Comparison of ENCODE assay signal across 15 cellular contexts in the genomic region with DNA sequence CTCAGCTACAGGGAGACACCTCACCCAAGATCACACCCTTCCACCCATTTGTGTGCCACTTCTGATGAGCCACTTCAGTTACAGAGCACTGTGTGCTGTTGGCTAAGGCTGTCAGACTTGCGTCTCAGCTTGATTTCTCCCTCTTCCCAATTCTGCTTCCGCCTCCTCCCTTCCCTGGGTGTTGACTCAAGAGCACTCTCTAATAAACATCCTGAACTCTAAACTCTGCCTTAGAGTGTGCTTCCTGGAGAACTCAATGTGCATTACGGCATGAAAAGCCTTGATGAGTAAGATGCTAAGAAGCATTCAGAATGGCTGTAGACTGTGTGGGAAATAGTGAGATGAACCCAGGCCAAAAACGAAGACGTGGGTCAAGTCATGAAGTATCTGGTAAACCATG. TPM values are rescaled to one million over a fixed set of nuclear protein-coding genes. Genes with fewer than 3 reads are reported as not detected.
DNase-seq lines count a peak whose midpoint lies in the region; ATAC-seq and TF ChIP-seq lines count a peak whose summit lies in the region.
"Had no signal": no experiment of that assay in that cellular context is flagged by ENCODE, and none has a peak within 500 bp of the region (broad histone marks: within the 10 kb centered on the region; RNA-seq: fewer than 3 reads in every experiment).

No MANE protein-coding gene starts in this region.

- 56% methylated on average over 4 of the region's 5 CpGs for WGBS in mammary epithelial cell (ENCODE audit: low coverage, missing lambda C conversion rate)
- 78 to 87% (median 82%) methylated on average over 5 of the region's 5 CpGs for WGBS in adrenal gland, 4 donors

- peak; percentile 78 to 86 for ATAC-seq in lower lobe of right lung
- no peak for ATAC-seq in GM21576 (IDR thresholded peaks at IDR 0.05; ENCODE audit: unreplicated experiment)

- peaks cover 23% of the 10 kb centered on the region for H3K4me1 ChIP-seq in CD4-positive, alpha-beta memory T cell (ENCODE audit: insufficient read depth, low read length)
- peaks cover 14% of the 10 kb centered on the region for H3K4me1 ChIP-seq in lower lobe of right lung
- H3K4me1 ChIP-seq in mammary epithelial cell (ENCODE audit: insufficient read depth, low read length): peaks cover 5% of the 10 kb centered on the region
- no peaks in the 10 kb centered on the region for H3K4me1 ChIP-seq in adrenal gland (replicated peaks in 1 of 2)

- H3K9me3 ChIP-seq in CD4-positive, alpha-beta memory T cell (ENCODE audit: control insufficient read depth in 1 of 2, low read length in 2 of 2): no peaks in the 10 kb centered on the region
- no peaks in the 10 kb centered on the region for H3K9me3 ChIP-seq in lower lobe of right lung
- H3K9me3 ChIP-seq in mammary epithelial cell (replicated peaks; ENCODE audit: insufficient read depth, low read length): no peaks in the 10 kb centered on the region
- no peaks in the 10 kb centered on the region for H3K9me3 ChIP-seq in adrenal gland (replicated peaks in 1 of 3)
- H3K9me3 ChIP-seq: BLaER1, neutrophil had no signal

- H3K4me1 Mint-ChIP-seq in CD4-positive, alpha-beta memory T cell: peaks cover 23 to 43% (median 26%) of the 10 kb centered on the region in 4 donors

- no peak overlapping the region for H3K4me2 ChIP-seq in mammary epithelial cell (ENCODE audit: insufficient read depth, low read depth, low read length)
- H3K4me2 ChIP-seq: BLaER1 had no signal

- H3K4me3 ChIP-seq in CD4-positive, alpha-beta memory T cell (ENCODE audit: low read length in 2 of 2): no peak overlapping the region
- H3K4me3 ChIP-seq in choroid plexus epithelial cell (ENCODE audit: low read depth, low read length): no peak overlapping the region
- no peak overlapping the region for H3K4me3 ChIP-seq in lower lobe of right lung
- H3K4me3 ChIP-seq in mammary epithelial cell (replicated peaks in 1 of 3; ENCODE audit: insufficient read depth in 1 of 3, low read depth in 2 of 3, low read length in 3 of 3): no peak overlapping the region
- H3K4me3 ChIP-seq in adrenal gland: no peak overlapping the region
- H3K4me3 ChIP-seq: BLaER1 had no signal

- H3K9me3 Mint-ChIP-seq in CD4-positive, alpha-beta memory T cell: peaks cover 0 to 2% (median 0%) of the 10 kb centered on the region in 8 donors
- H3K9me3 Mint-ChIP-seq: central memory CD8-positive, alpha-beta T cell had no signal

- TF ChIP-seq CTCF in choroid plexus epithelial cell (conservative IDR thresholded peaks at IDR 0.05; ENCODE audit: low read depth, low read length) (no peak), lower lobe of right lung (IDR thresholded peaks at IDR 0.05) (no peak), mammary epithelial cell (conservative IDR thresholded peaks at IDR 0.05 in 1 of 2, IDR thresholded peaks at IDR 0.05 in 1 of 2; ENCODE audit: extremely low read depth in 1 of 2, insufficient read depth in 1 of 2, low read depth in 1 of 2, low read length in 2 of 2) (no peak), adrenal gland (IDR thresholded peaks at IDR 0.05) (no peak)

- peak overlapping the region in 4 of 7 donors; percentile 17 to 36 (median 28) for H3K27ac Mint-ChIP-seq in CD4-positive, alpha-beta memory T cell

- dilution Hi-C loops in mammary epithelial cell (cut with HindIII; ENCODE audit: low sequenced_read_pairs): no loop called here

- H4K20me1 ChIP-seq in mammary epithelial cell (ENCODE audit: insufficient read depth, low read length): no peaks in the 10 kb centered on the region
- H4K20me1 ChIP-seq: BLaER1 had no signal

- POLR2A ChIA-PET in CD4-positive, alpha-beta memory T cell (lab: Charles Lee; ENCODE audit: partially characterized antibody): interaction anchor here (1.4 kb wide), 1 partner anchor 54 kb away, joined by 5 read pairs; no protein-coding TSS in a partner anchor

- no peak overlapping the region for H3K9ac ChIP-seq in mammary epithelial cell (ENCODE audit: insufficient read depth, low read length)
- H3K9ac ChIP-seq: BLaER1 had no signal

- no peaks in the 10 kb centered on the region for H3K36me3 Mint-ChIP-seq in CD4-positive, alpha-beta memory T cell

- H3K36me3 ChIP-seq in CD4-positive, alpha-beta memory T cell (ENCODE audit: insufficient read depth, low read length): no peaks in the 10 kb centered on the region
- H3K36me3 ChIP-seq in lower lobe of right lung (no peaks in the 10 kb centered on the region), mammary epithelial cell (ENCODE audit: insufficient read depth, low read length) (no peaks in the 10 kb centered on the region), adrenal gland (replicated peaks in 1 of 2) (no peaks in the 10 kb centered on the region)
- H3K36me3 ChIP-seq: BLaER1, neutrophil had no signal

- H3K79me2 ChIP-seq in mammary epithelial cell (ENCODE audit: insufficient read depth, low read length): no peaks in the 10 kb centered on the region

- no peaks in the 10 kb centered on the region for H3K27me3 ChIP-seq in CD4-positive, alpha-beta memory T cell (ENCODE audit: insufficient read depth, low read length)
- H3K27me3 ChIP-seq in lower lobe of right lung (ENCODE audit: low read depth) (no peaks in the 10 kb centered on the region), mammary epithelial cell (ENCODE audit: insufficient read depth, low read length) (no peaks in the 10 kb centered on the region), adrenal gland (no peaks in the 10 kb centered on the region)
- H3K27me3 ChIP-seq: BLaER1, neutrophil had no signal

- no TSS peak for BruUV-seq in mammary epithelial cell (replicated peaks; lab: Mats Ljungman, UMichigan)

- intact Hi-C loops in CD4-positive, alpha-beta memory T cell (cut with micrococcal nuclease): no loop called here
- intact Hi-C loops in lower lobe of right lung (cut with DNase I): no loop called here
- intact Hi-C loops in mammary epithelial cell (cut with micrococcal nuclease): no loop called here
- intact Hi-C loops in adrenal gland (cut with DNase I): no loop called here

- no peak for DNase-seq in CD4-positive, alpha-beta memory T cell
- DNase-seq in NCI-H226 (peak; percentile 41), choroid plexus epithelial cell (ENCODE audit: low read depth) (peak; percentile 77), lower lobe of right lung (no peak), COLO668 (lab: John Stamatoyannopoulos, UW; ENCODE audit: unreplicated experiment) (no peak), mammary epithelial cell (no peak), adrenal gland (no peak)
- DNase-seq: NCI-H2227 treated with DMSO at 0.1 percent for 48 hours; RPMI8226; stimulated activated CD4-positive, alpha-beta T cell treated with anti-CD3 and anti-CD28 coated beads, Interleukin-2, amount 100 ng/mL, for 24 hours; T1000 had no signal

- H3K27me3 Mint-ChIP-seq in CD4-positive, alpha-beta memory T cell: no peaks in the 10 kb centered on the region
- H3K27me3 Mint-ChIP-seq: central memory CD8-positive, alpha-beta T cell had no signal

- H2AFZ ChIP-seq in mammary epithelial cell (ENCODE audit: low read depth, low read length): no peak overlapping the region

- CTCF ChIA-PET in CD4-positive, alpha-beta memory T cell (lab: Charles Lee; ENCODE audit: partially characterized antibody): no interaction called here
- CTCF ChIA-PET in mammary epithelial cell (lab: Charles Lee; ENCODE audit: low non-redundant PET): no interaction called here

- no peak overlapping the region for H3K27ac ChIP-seq in CD4-positive, alpha-beta memory T cell (ENCODE audit: low read depth, low read length)
- peak overlapping the region; percentile 60 for H3K27ac ChIP-seq in lower lobe of right lung
- no peak overlapping the region for H3K27ac ChIP-seq in mammary epithelial cell (ENCODE audit: insufficient read depth, low read depth, low read length)
- H3K27ac ChIP-seq in adrenal gland: peak overlapping the region in 1 of 5 donors; percentile 10
- H3K27ac ChIP-seq: BLaER1, neutrophil had no signal

- TF ChIP-seq POLR2A in adrenal gland (IDR thresholded peaks at IDR 0.05): no peak

- H3K4me3 Mint-ChIP-seq in CD4-positive, alpha-beta memory T cell: no peak overlapping the region
- H3K4me3 Mint-ChIP-seq: central memory CD8-positive, alpha-beta T cell had no signal

- in situ Hi-C loops in mammary epithelial cell (cut with MboI; ENCODE audit: low sequenced_read_pairs in 2 of 2): no loop called here

RNA-seq across cellular contexts. Expression of a gene that starts 54.9 kb away (rescaled TPM):
- total RNA-seq in CD4-positive, alpha-beta memory T cell: 100 to 1,000 TPM; 363 to 366 TPM
- polyA plus RNA-seq in CD4-positive, alpha-beta memory T cell: 100 to 1,000 TPM; 277 to 320 TPM
- total RNA-seq in lower lobe of right lung (107 TPM), mammary epithelial cell (1 to 10 TPM; 3.7 to 4.2 TPM), adrenal gland (10 to 100 TPM; 24.9 to 41.9 (median 28.3) TPM)
- polyA plus RNA-seq in mammary epithelial cell (11.5 TPM), adrenal gland (10 to 100 TPM; 11.3 to 26.0 (median 17.3) TPM)
- 16.4 TPM for polyA minus RNA-seq in mammary epithelial cell

Comparison
In these comparisons a context has a peak if more than half of its experiments do, and no peak if none do; other contexts are left out.
1. DNase-seq: peak in NCI-H226 (single experiment) and choroid plexus epithelial cell (single experiment); none in CD4-positive, alpha-beta memory T cell (0 of 5), lower lobe of right lung (single experiment), COLO668 (single experiment), mammary epithelial cell (single experiment) and adrenal gland (0 of 7).
2. RNA of a gene that starts 54.9 kb away (total RNA-seq): 363 to 366 TPM in CD4-positive, alpha-beta memory T cell, 107 TPM in lower lobe of right lung (single experiment) and 24.9 to 41.9 TPM in adrenal gland; 3.7 to 4.2 TPM in mammary epithelial cell; every median in the first group is over 4 times any median in the second.